Comparison of ENCODE assay signal across 8 cellular contexts in the genomic region with DNA sequence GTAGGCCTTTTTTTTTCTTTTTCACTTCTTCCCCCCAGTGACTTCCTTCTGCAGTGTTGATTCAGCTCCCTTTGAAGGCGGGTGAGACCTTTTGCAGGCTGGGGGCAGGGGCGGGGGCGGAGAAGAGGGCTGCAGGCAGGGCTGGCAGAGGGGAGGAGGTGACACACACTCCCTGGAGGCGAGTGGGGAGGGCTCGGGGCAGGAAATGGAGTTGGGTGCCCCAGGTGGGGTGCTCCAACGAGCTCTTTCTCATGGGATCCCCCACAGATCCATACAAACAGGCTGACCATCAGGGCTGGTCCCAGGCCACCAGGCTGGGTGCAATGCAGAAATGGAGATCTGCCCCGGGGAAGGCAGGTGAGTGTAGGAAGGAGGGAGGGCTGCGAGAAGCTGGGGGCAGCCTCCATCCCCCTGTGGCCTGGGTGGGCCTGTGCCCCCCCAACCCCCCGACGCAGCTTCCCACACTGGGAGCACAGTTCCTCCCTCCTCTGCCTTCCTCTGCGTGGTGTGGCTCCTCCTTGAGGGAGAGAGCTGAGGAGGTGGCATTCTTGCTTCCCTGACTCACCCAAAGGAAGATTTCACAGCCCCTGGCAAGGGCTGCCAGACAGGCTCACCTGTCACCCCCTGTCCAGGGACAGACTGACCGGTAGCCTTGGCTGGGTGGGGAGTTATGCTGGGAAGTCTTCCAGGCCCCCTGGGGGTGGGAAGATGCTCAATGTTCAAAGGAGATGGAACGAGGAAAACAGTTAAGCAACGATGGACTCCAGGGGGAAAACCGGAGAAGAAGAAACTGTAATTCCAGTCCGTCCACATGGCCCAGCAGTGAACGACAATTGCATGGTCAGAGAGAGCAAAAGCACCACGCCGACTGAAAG. TPM values are rescaled to one million over a fixed set of nuclear protein-coding genes. Genes with fewer than 3 reads are reported as not detected.
A peak's percentile ranks its signal among the peaks of the same experiment; 100 is the strongest.
DNase-seq lines count a peak whose midpoint lies in the region; ATAC-seq and TF ChIP-seq lines count a peak whose summit lies in the region.

No MANE protein-coding gene starts in this region.

- H3K4me1 Mint-ChIP-seq in osteocyte (ENCODE audit: unreplicated experiment) = peaks cover 52% of the 10 kb centered on the region

- H3K4me3 Mint-ChIP-seq in osteocyte (ENCODE audit: unreplicated experiment) = peak overlapping the region; percentile 15

- H3K36me3 Mint-ChIP-seq in osteocyte (ENCODE audit: unreplicated experiment) = peaks cover 4% of the 10 kb centered on the region

- no peak for ATAC-seq in GM19324 (IDR thresholded peaks at IDR 0.05; ENCODE audit: low FRiP score, unreplicated experiment)

- H3K9me3 Mint-ChIP-seq in osteocyte (ENCODE audit: unreplicated experiment) = no peaks in the 10 kb centered on the region

- TF ChIP-seq CTCF in GM13976 (IDR thresholded peaks at IDR 0.05; ENCODE audit: borderline replicate concordance, control extremely low read depth, extremely low read depth, insufficient read depth, missing control alignments) = no peak
- TF ChIP-seq CTCF in epithelial cell of proximal tubule (conservative IDR thresholded peaks at IDR 0.05; ENCODE audit: low read depth, low read length) = peak; percentile 30
- no peak for TF ChIP-seq CTCF in osteocyte (IDR thresholded peaks at IDR 0.05)

- H3K27me3 Mint-ChIP-seq in osteocyte (ENCODE audit: unreplicated experiment) = peaks cover 15% of the 10 kb centered on the region

- in situ Hi-C loops in GM13976 (cut with MboI; ENCODE audit: low sequenced_read_pairs, unreplicated experiment) = no loop called here

- DNase-seq in GM13976 (ENCODE audit: low spot score) (peak; percentile 84), MV-4-11 (lab: John Stamatoyannopoulos, UW) (peak; percentile 68), epithelial cell of proximal tubule (ENCODE audit: low read depth) (peak; percentile 50), osteocyte (ENCODE audit: extremely low spot score, unreplicated experiment) (no peak), NCI-H146 (lab: John Stamatoyannopoulos, UW) (no peak), cortex of kidney (lab: John Stamatoyannopoulos, UW) (no peak)
- peak; percentile 87 to 91 for DNase-seq in activated CD8-positive, alpha-beta memory T cell treated with anti-CD3 and anti-CD28 coated beads for 4 hours (ENCODE audit: low read depth in 2 of 2)

- H3K27ac Mint-ChIP-seq in osteocyte (ENCODE audit: unreplicated experiment) = peak overlapping the region; percentile 92

- H3K4me3 ChIP-seq in epithelial cell of proximal tubule (ENCODE audit: low read depth, low read length) = peak overlapping the region; percentile 32

RNA-seq across cellular contexts. Expression of gene ITGB2, which starts 7.1 kb away (rescaled TPM):
- total RNA-seq in epithelial cell of proximal tubule (3.0 and 3.5 TPM in 2 replicates), osteocyte (0.62 and 1.1 TPM in 2 replicates)

RNA-seq across cellular contexts. Expression of gene SLX9, which starts 12.0 kb away (rescaled TPM):
- 35.7 and 52.1 TPM in 2 replicates for total RNA-seq in epithelial cell of proximal tubule
- total RNA-seq in osteocyte = 30.4 and 33.1 TPM in 2 replicates

RNA-seq across cellular contexts. Expression of gene PTTG1IP, which starts 54.3 kb away (rescaled TPM):
- total RNA-seq in epithelial cell of proximal tubule (311 and 421 TPM in 2 replicates), osteocyte (318 and 328 TPM in 2 replicates)

Comparison
In these comparisons a context has a peak if more than half of its experiments do, and no peak if none do; other contexts are left out.
1. DNase-seq: peak in GM13976 (single experiment), MV-4-11 (single experiment), activated CD8-positive, alpha-beta memory T cell treated with anti-CD3 and anti-CD28 coated beads for 4 hours (2 of 2) and epithelial cell of proximal tubule (single experiment); none in osteocyte (single experiment), NCI-H146 (single experiment) and cortex of kidney (single experiment).